In genomic region chr20:34999021-34999451, GRCh38 we compare ENCODE assay signal across 20 cellular contexts. TPM values are rescaled to one million over a fixed set of nuclear protein-coding genes. Genes with fewer than 3 reads are reported as not detected.
"Had no signal": no experiment of that assay in that cellular context is flagged by ENCODE, and none has a peak within 500 bp of the region (broad histone marks: within the 10 kb centered on the region; RNA-seq: fewer than 3 reads in every experiment).

No MANE protein-coding gene starts in this region.

- H3K4me3 ChIP-seq: coronary artery, heart left ventricle, suprapubic skin, upper lobe of left lung had no signal

- FAIRE-seq: frontal cortex, islet of Langerhans, small intestine had no signal

- H3K27me3 ChIP-seq: heart left ventricle, neutrophil, suprapubic skin, upper lobe of left lung had no signal

- H3K4me1 Mint-ChIP-seq: activated naive CD4-positive, alpha-beta T cell treated with anti-CD3 and anti-CD28 coated beads, Interleukin-2, amount 10 ng/mL, durations not matched to agents 7 days and 5 days had no signal

- H3K9me3 ChIP-seq: heart left ventricle, neutrophil, suprapubic skin, upper lobe of left lung had no signal

- H3K27ac ChIP-seq: coronary artery, epithelial cell of prostate, neutrophil, suprapubic skin, upper lobe of left lung, WERI-Rb-1 had no signal

- DNase-seq: activated CD4-positive, alpha-beta memory T cell treated with anti-CD3 and anti-CD28 coated beads for 36 hours; activated CD4-positive, alpha-beta T cell treated with anti-CD3 and anti-CD28 coated beads for 36 hours; activated CD8-positive, alpha-beta memory T cell treated with anti-CD3 and anti-CD28 coated beads, Interleukin-2, amount 10 ng/mL, durations not matched to agents 7 days and 5 days; activated naive CD4-positive, alpha-beta T cell treated with anti-CD3 and anti-CD28 coated beads, Interleukin-2, amount 10 ng/mL, durations not matched to agents 7 days and 5 days; activated T-cell treated with anti-CD3 and anti-CD28 coated beads, Interleukin-2, amount 50 U/mL, for 24 hours; effector memory CD4-positive, alpha-beta T cell; naive B cell; stimulated activated CD4-positive, alpha-beta T cell treated with anti-CD3 and anti-CD28 coated beads, Interleukin-4, amount 100 ng/mL, for 4 hours; stimulated activated CD8-positive, alpha-beta memory T cell treated with anti-CD3 and anti-CD28 coated beads, Interleukin-4, amount 100 ng/mL, for 48 hours; stimulated activated naive CD8-positive, alpha-beta T cell treated with anti-CD3 and anti-CD28 coated beads, Interleukin-15, Interleukin-2, amounts not matched to agents 100 U/mL and 50 U/mL, for 24 hours; upper lobe of left lung had no signal

- H3K9me3 Mint-ChIP-seq: activated CD4-positive, alpha-beta memory T cell treated with anti-CD3 and anti-CD28 coated beads for 36 hours; activated naive CD4-positive, alpha-beta T cell treated with anti-CD3 and anti-CD28 coated beads, Interleukin-2, amount 10 ng/mL, durations not matched to agents 7 days and 5 days; activated T-cell treated with anti-CD3 and anti-CD28 coated beads, Interleukin-2, amount 50 U/mL, for 24 hours; naive B cell had no signal

- H3K27me3 Mint-ChIP-seq: activated CD4-positive, alpha-beta memory T cell treated with anti-CD3 and anti-CD28 coated beads for 36 hours; activated CD4-positive, alpha-beta T cell treated with anti-CD3 and anti-CD28 coated beads for 36 hours; activated CD8-positive, alpha-beta memory T cell treated with anti-CD3 and anti-CD28 coated beads, Interleukin-2, amount 10 ng/mL, durations not matched to agents 7 days and 5 days; activated naive CD4-positive, alpha-beta T cell treated with anti-CD3 and anti-CD28 coated beads, Interleukin-2, amount 10 ng/mL, durations not matched to agents 7 days and 5 days; activated T-cell treated with anti-CD3 and anti-CD28 coated beads, Interleukin-2, amount 50 U/mL, for 24 hours; naive B cell had no signal

- ATAC-seq: activated CD4-positive, alpha-beta T cell treated with anti-CD3 and anti-CD28 coated beads for 36 hours; activated CD8-positive, alpha-beta memory T cell treated with anti-CD3 and anti-CD28 coated beads, Interleukin-2, amount 10 ng/mL, durations not matched to agents 7 days and 5 days; heart left ventricle; stimulated activated naive CD8-positive, alpha-beta T cell treated with anti-CD3 and anti-CD28 coated beads, Interleukin-15, Interleukin-2, amounts not matched to agents 100 U/mL and 50 U/mL, for 24 hours had no signal

- H3K4me3 Mint-ChIP-seq: activated CD4-positive, alpha-beta memory T cell treated with anti-CD3 and anti-CD28 coated beads for 36 hours; activated CD4-positive, alpha-beta T cell treated with anti-CD3 and anti-CD28 coated beads for 36 hours; activated CD8-positive, alpha-beta memory T cell treated with anti-CD3 and anti-CD28 coated beads, Interleukin-2, amount 10 ng/mL, durations not matched to agents 7 days and 5 days; activated naive CD4-positive, alpha-beta T cell treated with anti-CD3 and anti-CD28 coated beads, Interleukin-2, amount 10 ng/mL, durations not matched to agents 7 days and 5 days; activated T-cell treated with anti-CD3 and anti-CD28 coated beads, Interleukin-2, amount 50 U/mL, for 24 hours had no signal

- H3K27ac Mint-ChIP-seq: activated CD4-positive, alpha-beta memory T cell treated with anti-CD3 and anti-CD28 coated beads for 36 hours; activated CD4-positive, alpha-beta T cell treated with anti-CD3 and anti-CD28 coated beads for 36 hours; activated CD8-positive, alpha-beta memory T cell treated with anti-CD3 and anti-CD28 coated beads, Interleukin-2, amount 10 ng/mL, durations not matched to agents 7 days and 5 days; activated naive CD4-positive, alpha-beta T cell treated with anti-CD3 and anti-CD28 coated beads, Interleukin-2, amount 10 ng/mL, durations not matched to agents 7 days and 5 days; activated T-cell treated with anti-CD3 and anti-CD28 coated beads, Interleukin-2, amount 50 U/mL, for 24 hours had no signal

RNA-seq across cellular contexts. Expression of gene MYH7B, which starts 43.4 kb away (rescaled TPM):
- total RNA-seq: frontal cortex had no signal
